Comparison of ENCODE assay signal across 17 cellular contexts in genomic region chrX:108070891-108071290, GRCh38. TPM values are rescaled to one million over a fixed set of nuclear protein-coding genes. Genes with fewer than 3 reads are reported as not detected.
A peak's percentile ranks its signal among the peaks of the same experiment; 100 is the strongest.
DNase-seq lines count a peak whose midpoint lies in the region; ATAC-seq and TF ChIP-seq lines count a peak whose summit lies in the region.
"Had no signal": no experiment of that assay in that cellular context is flagged by ENCODE, and none has a peak within 500 bp of the region (broad histone marks: within the 10 kb centered on the region; RNA-seq: fewer than 3 reads in every experiment).

No MANE protein-coding gene starts in this region.

- no peaks in the 10 kb centered on the region for H3K79me2 ChIP-seq in HCT116 (ENCODE audit: insufficient read depth, low read length)
- H3K79me2 ChIP-seq: parathyroid adenoma had no signal

- peaks cover 0 to 5% (median 5%) of the 10 kb centered on the region in 3 donors for H3K27me3 Mint-ChIP-seq in immature natural killer cell (ENCODE audit: low read depth in 3 of 3)
- H3K27me3 Mint-ChIP-seq: activated CD8-positive, alpha-beta T cell treated with anti-CD3 and anti-CD28 coated beads for 36 hours had no signal

- H3K27ac ChIP-seq in HCT116 (ENCODE audit: low read depth, low read length) = no peak overlapping the region
- no peak overlapping the region for H3K27ac ChIP-seq in suprapubic skin
- H3K27ac ChIP-seq: esophagus muscularis mucosa, parathyroid adenoma, Peyer's patch, upper lobe of right lung had no signal

- peak; percentile 21 for DNase-seq in AG08396 (ENCODE audit: low spot score)
- DNase-seq in HCT116 (ENCODE audit: low read depth, low spot score) = no peak
- peak; percentile 9 for DNase-seq in adipocyte (ENCODE audit: low read depth)
- DNase-seq in foreskin fibroblast = peak; percentile 24 to 73
- no peak for DNase-seq in SHP77 treated with DMSO at 0.1 percent for 48 hours (lab: John Stamatoyannopoulos, UW)
- DNase-seq in suprapubic skin (ENCODE audit: low spot score in 2 of 2) = no peak
- no peak for DNase-seq in immature natural killer cell
- DNase-seq: AML-193, DMS79, NCI-H446 treated with DMSO at 0.1 percent for 48 hours, Peyer's patch, T1000, upper lobe of right lung had no signal

- WGBS in suprapubic skin = 40% methylated on average over 4 of the region's 4 CpGs

- no peak for TF ChIP-seq EP300 in suprapubic skin (IDR thresholded peaks at IDR 0.05)

- no peak overlapping the region for H3K4me3 ChIP-seq in HCT116 (replicated peaks in 1 of 2; ENCODE audit: low read depth in 1 of 2, low read length in 2 of 2)
- no peak overlapping the region for H3K4me3 ChIP-seq in adipocyte (ENCODE audit: low read length)
- no peak overlapping the region for H3K4me3 ChIP-seq in foreskin fibroblast (ENCODE audit: low read depth in 1 of 2, low read length in 2 of 2)
- no peak overlapping the region for H3K4me3 ChIP-seq in suprapubic skin
- H3K4me3 ChIP-seq: esophagus muscularis mucosa, Peyer's patch, upper lobe of right lung had no signal

- no peaks in the 10 kb centered on the region for H3K9me3 ChIP-seq in HCT116 (ENCODE audit: control insufficient read depth in 1 of 2, insufficient read depth in 1 of 2, low read depth in 1 of 2, low read length in 2 of 2)
- H3K9me3 ChIP-seq in adipocyte (ENCODE audit: control insufficient read depth, low read length) = no peaks in the 10 kb centered on the region
- H3K9me3 ChIP-seq in suprapubic skin = no peaks in the 10 kb centered on the region
- H3K9me3 ChIP-seq: esophagus muscularis mucosa, Peyer's patch, upper lobe of right lung had no signal

- no peaks in the 10 kb centered on the region for H3K36me3 ChIP-seq in HCT116 (ENCODE audit: control insufficient read depth in 1 of 2, insufficient read depth in 2 of 2, low read length in 2 of 2)
- H3K36me3 ChIP-seq in adipocyte (ENCODE audit: control insufficient read depth, insufficient read depth, low read length, severe bottlenecking) = no peaks in the 10 kb centered on the region
- no peaks in the 10 kb centered on the region for H3K36me3 ChIP-seq in suprapubic skin
- H3K36me3 ChIP-seq: esophagus muscularis mucosa, Peyer's patch, upper lobe of right lung had no signal

- no peaks in the 10 kb centered on the region for H3K4me1 Mint-ChIP-seq in immature natural killer cell

- H3K4me2 ChIP-seq in HCT116 (ENCODE audit: low read length) = peak overlapping the region; percentile 17; the same call in 1 of the 2 replicates

- no peak for TF ChIP-seq POLR2A in HCT116 (IDR thresholded peaks at IDR 0.05; ENCODE audit: borderline replicate concordance, extremely low read depth, insufficient read depth, insufficient read length)
- TF ChIP-seq POLR2A in suprapubic skin (IDR thresholded peaks at IDR 0.05) = no peak

- no peaks in the 10 kb centered on the region for H3K9me3 Mint-ChIP-seq in immature natural killer cell
- H3K9me3 Mint-ChIP-seq: activated CD8-positive, alpha-beta T cell treated with anti-CD3 and anti-CD28 coated beads for 36 hours had no signal

- CTCF ChIA-PET in HCT116 (lab: Charles Lee) = interaction anchor here (1.1 to 1.3 kb wide), 2 partner anchors 50 to 412 kb away, joined by 3 to 4 read pairs; no protein-coding TSS in a partner anchor

- POLR2A ChIA-PET in HCT116 (lab: Charles Lee) = no interaction called here

- RAD21 ChIA-PET in HCT116 (lab: Charles Lee; ENCODE audit: low non-redundant PET in 1 of 2, low total read pairs in 2 of 2, uncharacterized antibody in 2 of 2, unreplicated experiment in 2 of 2) = no interaction called here

- no peak for TF ChIP-seq CTCF in HCT116 (IDR thresholded peaks at IDR 0.05 in 2 of 3, conservative IDR thresholded peaks at IDR 0.05 in 1 of 3; ENCODE audit: borderline replicate concordance in 1 of 3, insufficient read depth in 1 of 3, low read depth in 2 of 3, low read length in 2 of 3)
- TF ChIP-seq CTCF in foreskin fibroblast (IDR thresholded peaks at IDR 0.05; ENCODE audit: low read depth, low read length) = no peak
- no peak for TF ChIP-seq CTCF in suprapubic skin (IDR thresholded peaks at IDR 0.05)

- H3K4me3 Mint-ChIP-seq in immature natural killer cell = no peak overlapping the region
- H3K4me3 Mint-ChIP-seq: activated CD8-positive, alpha-beta T cell treated with anti-CD3 and anti-CD28 coated beads for 36 hours had no signal

- H3K27ac Mint-ChIP-seq in immature natural killer cell = no peak overlapping the region
- H3K27ac Mint-ChIP-seq: activated CD8-positive, alpha-beta T cell treated with anti-CD3 and anti-CD28 coated beads for 36 hours had no signal

- no peaks in the 10 kb centered on the region for H3K36me3 Mint-ChIP-seq in immature natural killer cell

- no peaks in the 10 kb centered on the region for H4K20me1 ChIP-seq in HCT116 (ENCODE audit: insufficient read depth)

- peaks cover 0 to 6% of the 10 kb centered on the region in 2 experiments; a peak in 1 of 4 replicates for H3K4me1 ChIP-seq in HCT116 (ENCODE audit: control insufficient read depth in 1 of 2, insufficient read depth in 2 of 2, low read length in 2 of 2)
- H3K4me1 ChIP-seq in adipocyte (ENCODE audit: control insufficient read depth, insufficient read depth, low read length) = no peaks in the 10 kb centered on the region
- no peaks in the 10 kb centered on the region for H3K4me1 ChIP-seq in suprapubic skin
- H3K4me1 ChIP-seq: esophagus muscularis mucosa, parathyroid adenoma, Peyer's patch, upper lobe of right lung had no signal

- no peaks in the 10 kb centered on the region for H3K27me3 ChIP-seq in HCT116 (ENCODE audit: insufficient read depth, low read length)
- H3K27me3 ChIP-seq in adipocyte (replicated peaks; ENCODE audit: control insufficient read depth, insufficient read depth, low read length) = peaks cover 46% of the 10 kb centered on the region
- no peaks in the 10 kb centered on the region for H3K27me3 ChIP-seq in suprapubic skin
- H3K27me3 ChIP-seq: Peyer's patch, upper lobe of right lung had no signal

- ATAC-seq in HCT116 (peak; percentile 47; the same call in 1 of the 2 replicates), HG02571 (IDR thresholded peaks at IDR 0.05; ENCODE audit: unreplicated experiment) (no peak)
- ATAC-seq: activated CD8-positive, alpha-beta T cell treated with anti-CD3 and anti-CD28 coated beads for 36 hours; upper lobe of right lung had no signal

- TF ChIP-seq RAD21 in HCT116 (IDR thresholded peaks at IDR 0.05; ENCODE audit: low read depth) = no peak

- H3K9ac ChIP-seq in HCT116 (ENCODE audit: low read length) = no peak overlapping the region
- H3K9ac ChIP-seq in adipocyte (ENCODE audit: low read length) = no peak overlapping the region
- H3K9ac ChIP-seq: parathyroid adenoma had no signal

- H2AFZ ChIP-seq in HCT116 (ENCODE audit: low read depth, low read length, poor library complexity, severe bottlenecking) = peak overlapping the region; percentile 35
- H2AFZ ChIP-seq: parathyroid adenoma had no signal

- H3K9me2 ChIP-seq in HCT116 (ENCODE audit: insufficient read depth) = no peaks in the 10 kb centered on the region

- intact Hi-C loops in HCT116 (cut with micrococcal nuclease) = loop anchor here (5.0 to 10.0 kb wide), 4 partner anchors 176 to 1176 kb away; no protein-coding TSS in a partner anchor

- no TSS peak for BruUV-seq in HCT116 (replicated peaks; lab: Mats Ljungman, UMichigan)

TF ChIP-seq in HCT116, 20 proteins besides CTCF, POLR2A, EP300 and RAD21:
- TF ChIP-seq EZH2 (IDR thresholded peaks at IDR 0.05) (no peak), REST (IDR thresholded peaks at IDR 0.05; ENCODE audit: low read depth) (no peak), SIN3A (IDR thresholded peaks at IDR 0.05; ENCODE audit: low read depth) (no peak), EZH2phosphoT487 (IDR thresholded peaks at IDR 0.05; ENCODE audit: borderline replicate concordance) (no peak), ELF1 (IDR thresholded peaks at IDR 0.05; ENCODE audit: borderline replicate concordance, low read depth) (no peak), FOSL1 (IDR thresholded peaks at IDR 0.05; ENCODE audit: low read depth) (0 out of 2 replicates have a peak, but pooled peaks have one; percentile 17), CBX3 (IDR thresholded peaks at IDR 0.05; ENCODE audit: low read depth) (no peak)

RNA-seq across cellular contexts. Expression of gene PSMD10, which starts 20.5 kb away (rescaled TPM):
- total RNA-seq in HCT116 (2021; ENCODE audit: unreplicated experiment) (55.5 TPM), suprapubic skin (10 to 100 TPM; 28.6 to 42.0 (median 38.0) TPM)
- 41.9 and 44.2 TPM in 2 replicates for polyA plus RNA-seq in HCT116 (2012)
- 100 to 1,000 TPM in 1 of 3 donors, 10 to 100 TPM in 2; 62.8 to 125 (median 82.2) TPM for polyA plus RNA-seq in immature natural killer cell

RNA-seq across cellular contexts. Expression of gene ATG4A, which starts 20.7 kb away (rescaled TPM):
- total RNA-seq in HCT116 (2021; ENCODE audit: unreplicated experiment) (4.1 TPM), suprapubic skin (10 to 100 TPM in 3 of 4 donors, 1 to 10 TPM in 1; 9.6 to 14.1 (median 12.7) TPM)
- polyA plus RNA-seq in HCT116 (2012) = 2.8 and 3.6 TPM in 2 replicates
- 10 to 100 TPM; 19.4 to 43.2 (median 27.9) TPM for polyA plus RNA-seq in immature natural killer cell

RNA-seq across cellular contexts. Expression of gene VSIG1, which starts 26.0 kb away (rescaled TPM):
- 0.07 TPM for total RNA-seq in HCT116 (2021; ENCODE audit: unreplicated experiment)
- polyA plus RNA-seq in HCT116 (2012) = 0.03 and 0.19 TPM in 2 replicates
- under 1 TPM in 2 of 4 donors, not detected in 2; 0.34 to 0.55 TPM for total RNA-seq in suprapubic skin
- polyA plus RNA-seq in immature natural killer cell = under 1 TPM in 1 of 3 donors, not detected in 2; 0.15 TPM

Comparison
In these comparisons a context has a peak if more than half of its experiments do, and no peak if none do; other contexts are left out.
1. DNase-seq: peak in AG08396 (single experiment), adipocyte (single experiment) and foreskin fibroblast (2 of 2); none in HCT116 (single experiment), SHP77 treated with DMSO at 0.1 percent for 48 hours (single experiment), suprapubic skin (0 of 2) and immature natural killer cell (0 of 3).